Comparison of ENCODE assay signal across 21 cellular contexts in genomic region chr20:36593347-36593746, GRCh38. TPM values are rescaled to one million over a fixed set of nuclear protein-coding genes. Genes with fewer than 3 reads are reported as not detected.
DNase-seq lines count a peak whose midpoint lies in the region; ATAC-seq and TF ChIP-seq lines count a peak whose summit lies in the region.
"Had no signal": no experiment of that assay in that cellular context is flagged by ENCODE, and none has a peak within 500 bp of the region (broad histone marks: within the 10 kb centered on the region; RNA-seq: fewer than 3 reads in every experiment).

No MANE protein-coding gene starts in this region.

- H3K36me3 ChIP-seq in KOPT-K1 (ENCODE audit: insufficient read depth, low read length) (peaks cover 73% of the 10 kb centered on the region), spleen (peaks cover 0 to 43% (median 9%) of the 10 kb centered on the region in 6 donors), uterus (no peaks in the 10 kb centered on the region)

- no peak overlapping the region for H3K4me3 ChIP-seq in spleen
- H3K4me3 ChIP-seq in uterus = no peak overlapping the region
- H3K4me3 ChIP-seq: smooth muscle cell had no signal

- H3K9me3 ChIP-seq in KOPT-K1 (ENCODE audit: insufficient read depth, low read length, poor library complexity, severe bottlenecking) = no peaks in the 10 kb centered on the region
- no peaks in the 10 kb centered on the region for H3K9me3 ChIP-seq in spleen
- no peaks in the 10 kb centered on the region for H3K9me3 ChIP-seq in uterus

- TF ChIP-seq CTCF in spleen (IDR thresholded peaks at IDR 0.05 in 8 of 11, conservative IDR thresholded peaks at IDR 0.05 in 3 of 11) (no peak), uterus (IDR thresholded peaks at IDR 0.05) (no peak)

- no peak for ATAC-seq in activated T-helper 17 cell treated with anti-CD3 and anti-CD28 coated beads, Interleukin-2, amount 50 U/mL, for 72 hours (replicated peaks)
- ATAC-seq in HG03439 (IDR thresholded peaks at IDR 0.05; ENCODE audit: unreplicated experiment) = no peak
- ATAC-seq: left cardiac atrium had no signal

- CTCF ChIA-PET in activated naive CD4-positive, alpha-beta T cell treated with anti-CD3 and anti-CD28 coated beads for 36 hours (lab: Charles Lee) = interaction anchor here (0.5 to 4.0 kb wide), 4 partner anchors 12 to 21 kb away, joined by 3 to 54 read pairs (median 4); partner anchors contain the start of gene RAB5IF
- CTCF ChIA-PET in activated naive CD4-positive, alpha-beta T cell treated with anti-CD3 and anti-CD28 coated beads, Interleukin-2, amount 10 ng/mL, durations not matched to agents 7 days and 5 days (lab: Charles Lee) = interaction anchor here (7.1 kb wide), 1 partner anchor 12 kb away, joined by 51 read pairs; the partner anchor contains the start of gene RAB5IF

- 81 to 92% (median 91%) methylated on average over 5 of the region's 5 CpGs for WGBS in spleen, 5 donors

- no peak for TF ChIP-seq POLR2A in spleen (IDR thresholded peaks at IDR 0.05)
- TF ChIP-seq POLR2A in uterus (IDR thresholded peaks at IDR 0.05) = no peak

- intact Hi-C loops in activated naive CD4-positive, alpha-beta T cell treated with anti-CD3 and anti-CD28 coated beads for 36 hours (cut with micrococcal nuclease) = loop anchor here (5.0 kb wide), 1 partner anchor 641 kb away; the partner anchor contains the start of gene SCAND1
- intact Hi-C loops in spleen (cut with DNase I; ENCODE audit: low total_unique reads) (no loop called here), uterus (cut with DNase I; ENCODE audit: low total_unique reads) (no loop called here)

- no peaks in the 10 kb centered on the region for H3K9me3 Mint-ChIP-seq in activated naive CD4-positive, alpha-beta T cell treated with anti-CD3 and anti-CD28 coated beads for 36 hours
- H3K9me3 Mint-ChIP-seq in activated naive CD4-positive, alpha-beta T cell treated with anti-CD3 and anti-CD28 coated beads, Interleukin-2, amount 10 ng/mL, durations not matched to agents 7 days and 5 days = no peaks in the 10 kb centered on the region
- no peaks in the 10 kb centered on the region for H3K9me3 Mint-ChIP-seq in activated T-helper 17 cell treated with anti-CD3 and anti-CD28 coated beads, Interleukin-2, amount 50 U/mL, for 72 hours

- H3K4me1 ChIP-seq in spleen = peaks cover 12 to 79% (median 37%) of the 10 kb centered on the region in 6 donors
- H3K4me1 ChIP-seq in uterus = no peaks in the 10 kb centered on the region

- DNase-seq in activated naive CD4-positive, alpha-beta T cell treated with anti-CD3 and anti-CD28 coated beads for 36 hours = no peak
- no peak for DNase-seq in activated naive CD4-positive, alpha-beta T cell treated with anti-CD3 and anti-CD28 coated beads, Interleukin-2, amount 10 ng/mL, durations not matched to agents 7 days and 5 days
- DNase-seq in spleen (no peak), pons (ENCODE audit: low spot score) (no peak), uterus (no peak)
- DNase-seq: ACHN; activated CD4-positive, alpha-beta T cell treated with anti-CD3 and anti-CD28 coated beads, Interleukin-2, amount 50 U/mL, for 4 hours; DMS79 treated with DMSO at 0.1 percent for 48 hours; effector CD8-positive, alpha-beta T cell; KBM-7; left cardiac atrium; midbrain; NCI-H2029; NCI-H446; stimulated activated CD4-positive, alpha-beta T cell treated with anti-CD3 and anti-CD28 coated beads, Interleukin-4, amount 100 ng/mL, for 4 hours; substantia nigra had no signal

- peaks cover 48% of the 10 kb centered on the region for H3K4me1 Mint-ChIP-seq in activated naive CD4-positive, alpha-beta T cell treated with anti-CD3 and anti-CD28 coated beads for 36 hours (ENCODE audit: low read depth)
- peaks cover 56% of the 10 kb centered on the region for H3K4me1 Mint-ChIP-seq in activated naive CD4-positive, alpha-beta T cell treated with anti-CD3 and anti-CD28 coated beads, Interleukin-2, amount 10 ng/mL, durations not matched to agents 7 days and 5 days
- peaks cover 32% of the 10 kb centered on the region for H3K4me1 Mint-ChIP-seq in activated T-helper 17 cell treated with anti-CD3 and anti-CD28 coated beads, Interleukin-2, amount 50 U/mL, for 72 hours

- no peaks in the 10 kb centered on the region for H3K27me3 Mint-ChIP-seq in activated naive CD4-positive, alpha-beta T cell treated with anti-CD3 and anti-CD28 coated beads for 36 hours (ENCODE audit: low read depth)
- H3K27me3 Mint-ChIP-seq in activated naive CD4-positive, alpha-beta T cell treated with anti-CD3 and anti-CD28 coated beads, Interleukin-2, amount 10 ng/mL, durations not matched to agents 7 days and 5 days = no peaks in the 10 kb centered on the region
- H3K27me3 Mint-ChIP-seq in activated T-helper 17 cell treated with anti-CD3 and anti-CD28 coated beads, Interleukin-2, amount 50 U/mL, for 72 hours = no peaks in the 10 kb centered on the region

- H3K27me3 ChIP-seq in spleen (replicated peaks in 1 of 7) (no peaks in the 10 kb centered on the region), uterus (no peaks in the 10 kb centered on the region)

- no peak overlapping the region for H3K4me3 Mint-ChIP-seq in activated naive CD4-positive, alpha-beta T cell treated with anti-CD3 and anti-CD28 coated beads for 36 hours
- H3K4me3 Mint-ChIP-seq in activated naive CD4-positive, alpha-beta T cell treated with anti-CD3 and anti-CD28 coated beads, Interleukin-2, amount 10 ng/mL, durations not matched to agents 7 days and 5 days = no peak overlapping the region
- peak overlapping the region; percentile 88 for H3K4me3 Mint-ChIP-seq in activated T-helper 17 cell treated with anti-CD3 and anti-CD28 coated beads, Interleukin-2, amount 50 U/mL, for 72 hours

- H3K36me3 Mint-ChIP-seq in activated naive CD4-positive, alpha-beta T cell treated with anti-CD3 and anti-CD28 coated beads for 36 hours (ENCODE audit: low read depth) = peaks cover 23% of the 10 kb centered on the region
- peaks cover 36% of the 10 kb centered on the region for H3K36me3 Mint-ChIP-seq in activated naive CD4-positive, alpha-beta T cell treated with anti-CD3 and anti-CD28 coated beads, Interleukin-2, amount 10 ng/mL, durations not matched to agents 7 days and 5 days
- H3K36me3 Mint-ChIP-seq in activated T-helper 17 cell treated with anti-CD3 and anti-CD28 coated beads, Interleukin-2, amount 50 U/mL, for 72 hours (ENCODE audit: low read depth) = peaks cover 70% of the 10 kb centered on the region

- H3K27ac ChIP-seq in KOPT-K1 (ENCODE audit: low read depth, low read length, poor library complexity, severe bottlenecking) (peak overlapping the region; percentile 85), spleen (peak overlapping the region in 7 of 8 donors; percentile 53 to 89 (median 87)), uterus (no peak overlapping the region)

- peak overlapping the region; percentile 65 for H3K27ac Mint-ChIP-seq in activated naive CD4-positive, alpha-beta T cell treated with anti-CD3 and anti-CD28 coated beads for 36 hours
- H3K27ac Mint-ChIP-seq in activated naive CD4-positive, alpha-beta T cell treated with anti-CD3 and anti-CD28 coated beads, Interleukin-2, amount 10 ng/mL, durations not matched to agents 7 days and 5 days = no peak overlapping the region
- peak overlapping the region; percentile 92 for H3K27ac Mint-ChIP-seq in activated T-helper 17 cell treated with anti-CD3 and anti-CD28 coated beads, Interleukin-2, amount 50 U/mL, for 72 hours

RNA-seq across cellular contexts. Expression of gene RAB5IF, which starts 12.2 kb away (rescaled TPM):
- total RNA-seq in activated naive CD4-positive, alpha-beta T cell treated with anti-CD3 and anti-CD28 coated beads for 36 hours = 10 to 100 TPM; 79.8 to 85.9 TPM
- total RNA-seq in activated T-helper 17 cell treated with anti-CD3 and anti-CD28 coated beads, Interleukin-2, amount 50 U/mL, for 72 hours = 100 to 1,000 TPM in 1 of 2 donors, 10 to 100 TPM in 1; 60.8 to 186 TPM
- total RNA-seq in spleen (100 to 1,000 TPM in 4 of 7 donors, 10 to 100 TPM in 3; 67.8 to 131 (median 105) TPM), uterus (10 to 100 TPM; 12.8 to 37.7 (median 28.5) TPM)
- polyA plus RNA-seq in spleen = 100 to 1,000 TPM in 1 of 3 donors, 10 to 100 TPM in 2; 78.8 to 114 (median 83.3) TPM

RNA-seq across cellular contexts. Expression of gene TGIF2, which starts 19.9 kb away (rescaled TPM):
- total RNA-seq in activated naive CD4-positive, alpha-beta T cell treated with anti-CD3 and anti-CD28 coated beads for 36 hours = 10 to 100 TPM; 32.2 to 33.6 TPM
- total RNA-seq in activated T-helper 17 cell treated with anti-CD3 and anti-CD28 coated beads, Interleukin-2, amount 50 U/mL, for 72 hours = 10 to 100 TPM; 43.8 to 57.1 TPM
- 10 to 100 TPM; 23.3 to 38.2 (median 30.1) TPM for total RNA-seq in spleen
- polyA plus RNA-seq in spleen = 10 to 100 TPM; 13.6 to 20.8 (median 14.3) TPM
- 10 to 100 TPM in 2 of 4 donors, 1 to 10 TPM in 2; 3.3 to 35.7 (median 17.7) TPM for total RNA-seq in uterus

RNA-seq across cellular contexts. Expression of gene MYL9, which starts 52.0 kb away (rescaled TPM):
- total RNA-seq in activated naive CD4-positive, alpha-beta T cell treated with anti-CD3 and anti-CD28 coated beads for 36 hours = not detected
- total RNA-seq in activated T-helper 17 cell treated with anti-CD3 and anti-CD28 coated beads, Interleukin-2, amount 50 U/mL, for 72 hours = 10 to 100 TPM in 1 of 2 donors, 1 to 10 TPM in 1; 4.4 to 10.1 TPM
- 100 to 1,000 TPM in 3 of 7 donors, 10 to 100 TPM in 4; 30.4 to 369 (median 86.3) TPM for total RNA-seq in spleen
- 100 to 1,000 TPM in 1 of 3 donors, 10 to 100 TPM in 2; 56.3 to 154 (median 80.1) TPM for polyA plus RNA-seq in spleen
- 1,000 to 10,000 TPM in 1 of 4 donors, 100 to 1,000 TPM in 2, 10 to 100 TPM in 1; 18.5 to 1,447 (median 245) TPM for total RNA-seq in uterus

RNA-seq across cellular contexts. Expression of gene SLA2, which starts 52.6 kb away (rescaled TPM):
- 10 to 100 TPM; 44.1 TPM for total RNA-seq in activated naive CD4-positive, alpha-beta T cell treated with anti-CD3 and anti-CD28 coated beads for 36 hours
- total RNA-seq in activated T-helper 17 cell treated with anti-CD3 and anti-CD28 coated beads, Interleukin-2, amount 50 U/mL, for 72 hours = 10 to 100 TPM; 42.4 to 43.7 TPM
- total RNA-seq in spleen (10 to 100 TPM in 3 of 7 donors, 1 to 10 TPM in 4; 7.1 to 16.3 (median 9.5) TPM), uterus (under 1 TPM in 2 of 4 donors, not detected in 2; 0.14 to 0.88 TPM)
- polyA plus RNA-seq in spleen = 1 to 10 TPM; 2.6 to 3.0 (median 2.9) TPM
- total RNA-seq: pulmonary artery endothelial cell, smooth muscle cell had no signal
- polyA plus RNA-seq: smooth muscle cell had no signal

Comparison
In these comparisons a context has a peak if more than half of its experiments do, and no peak if none do; other contexts are left out.
1. H3K27ac ChIP-seq: peak in KOPT-K1 (single experiment) and spleen (7 of 8); none in uterus (0 of 2).
2. RNA of gene MYL9, which starts 52.0 kb away (total RNA-seq): 18.5 to 1,447 TPM in uterus, 30.4 to 369 TPM in spleen and 4.4 to 10.1 TPM in activated T-helper 17 cell treated with anti-CD3 and anti-CD28 coated beads, Interleukin-2, amount 50 U/mL, for 72 hours; not detected in activated naive CD4-positive, alpha-beta T cell treated with anti-CD3 and anti-CD28 coated beads for 36 hours; every median in the first group is over 4 times any median in the second.